ENCODE assay signal across 9 cellular contexts in genomic region chr19:52237771-52238400, GRCh38. TPM values are rescaled to one million over a fixed set of nuclear protein-coding genes. Genes with fewer than 3 reads are reported as not detected.
A peak's percentile ranks its signal among the peaks of the same experiment; 100 is the strongest.
DNase-seq lines count a peak whose midpoint lies in the region; ATAC-seq lines count a peak whose summit lies in the region.
"Had no signal": no experiment of that assay in that cellular context is flagged by ENCODE, and none has a peak within 500 bp of the region (broad histone marks: within the 10 kb centered on the region; RNA-seq: fewer than 3 reads in every experiment).

No MANE protein-coding gene starts in this region.

- H3K27ac ChIP-seq in mesenchymal stem cell (ENCODE audit: low read length, poor library complexity, severe bottlenecking): no peak overlapping the region

- no peak overlapping the region for H2BK15ac ChIP-seq in mesenchymal stem cell (ENCODE audit: low read depth, poor library complexity, severe bottlenecking)

- ATAC-seq in HG02973 (IDR thresholded peaks at IDR 0.05; ENCODE audit: unreplicated experiment): no peak

- H3K18ac ChIP-seq in mesenchymal stem cell (ENCODE audit: low read depth in 1 of 2, low read length in 2 of 2): no peak overlapping the region

- peaks cover 2% of the 10 kb centered on the region for H3K36me3 Mint-ChIP-seq in activated CD4-positive, alpha-beta T cell treated with anti-CD3 and anti-CD28 coated beads, Interleukin-2, amount 10 ng/mL, durations not matched to agents 24 days and 14 days (ENCODE audit: low read depth)

- no peak overlapping the region for H3K4me3 Mint-ChIP-seq in activated CD4-positive, alpha-beta T cell treated with anti-CD3 and anti-CD28 coated beads, Interleukin-2, amount 10 ng/mL, durations not matched to agents 24 days and 14 days
- H3K4me3 Mint-ChIP-seq: stimulated activated naive CD8-positive, alpha-beta T cell treated with anti-CD3 and anti-CD28 coated beads, Interleukin-15, Interleukin-2, amounts not matched to agents 100 ng/mL and 50 ng/mL, for 24 hours had no signal

- H3K9me3 ChIP-seq in mesenchymal stem cell (ENCODE audit: control insufficient read depth, low read length): no peaks in the 10 kb centered on the region

- WGBS in mesenchymal stem cell: 24% methylated on average over 6 of the region's 8 CpGs

- no peaks in the 10 kb centered on the region for H3K9me3 Mint-ChIP-seq in activated CD4-positive, alpha-beta T cell treated with anti-CD3 and anti-CD28 coated beads, Interleukin-2, amount 10 ng/mL, durations not matched to agents 24 days and 14 days
- H3K9me3 Mint-ChIP-seq: stimulated activated naive CD8-positive, alpha-beta T cell treated with anti-CD3 and anti-CD28 coated beads, Interleukin-15, Interleukin-2, amounts not matched to agents 100 ng/mL and 50 ng/mL, for 24 hours had no signal

- no peak overlapping the region for H2AFZ ChIP-seq in mesenchymal stem cell (ENCODE audit: low read depth, low read length)

- intact Hi-C loops in activated CD4-positive, alpha-beta T cell treated with anti-CD3 and anti-CD28 coated beads, Interleukin-2, amount 10 ng/mL, durations not matched to agents 24 days and 14 days (cut with micrococcal nuclease): loop anchor here (1.0 kb wide), 1 partner anchor 99 kb away; the partner anchor contains the start of gene ZNF616

- no peak overlapping the region for H3K23ac ChIP-seq in mesenchymal stem cell (ENCODE audit: low read length in 2 of 2)

- no peaks in the 10 kb centered on the region for H3K79me1 ChIP-seq in mesenchymal stem cell (replicated peaks; ENCODE audit: low read length, poor library complexity, severe bottlenecking)

- no peaks in the 10 kb centered on the region for H3K27me3 Mint-ChIP-seq in activated CD4-positive, alpha-beta T cell treated with anti-CD3 and anti-CD28 coated beads, Interleukin-2, amount 10 ng/mL, durations not matched to agents 24 days and 14 days
- H3K27me3 Mint-ChIP-seq: stimulated activated naive CD8-positive, alpha-beta T cell treated with anti-CD3 and anti-CD28 coated beads, Interleukin-15, Interleukin-2, amounts not matched to agents 100 ng/mL and 50 ng/mL, for 24 hours had no signal

- no peak overlapping the region for H3K4ac ChIP-seq in mesenchymal stem cell (ENCODE audit: low read depth in 1 of 2, low read length in 2 of 2)

- no peaks in the 10 kb centered on the region for H3K27me3 ChIP-seq in mesenchymal stem cell (ENCODE audit: control insufficient read depth in 1 of 2, insufficient read depth in 1 of 2, low read length in 2 of 2)

- no peak overlapping the region for H3K14ac ChIP-seq in mesenchymal stem cell (ENCODE audit: low read length in 2 of 2)

- no peak overlapping the region for H3K27ac Mint-ChIP-seq in activated CD4-positive, alpha-beta T cell treated with anti-CD3 and anti-CD28 coated beads, Interleukin-2, amount 10 ng/mL, durations not matched to agents 24 days and 14 days
- H3K27ac Mint-ChIP-seq: stimulated activated naive CD8-positive, alpha-beta T cell treated with anti-CD3 and anti-CD28 coated beads, Interleukin-15, Interleukin-2, amounts not matched to agents 100 ng/mL and 50 ng/mL, for 24 hours had no signal

- no peak overlapping the region for H3K4me3 ChIP-seq in mesenchymal stem cell (ENCODE audit: insufficient read depth in 1 of 2, low read depth in 1 of 2, low read length in 2 of 2)

- H4K91ac ChIP-seq in mesenchymal stem cell (ENCODE audit: low read length): no peak overlapping the region

- no peak overlapping the region for H2BK120ac ChIP-seq in mesenchymal stem cell (ENCODE audit: low read depth, low read length)

- no peaks in the 10 kb centered on the region for H3K36me3 ChIP-seq in mesenchymal stem cell (ENCODE audit: control insufficient read depth in 1 of 2, insufficient read depth in 2 of 2, low read depth in 1 of 2, low read length in 2 of 2)

- H3K4me1 Mint-ChIP-seq in activated CD4-positive, alpha-beta T cell treated with anti-CD3 and anti-CD28 coated beads, Interleukin-2, amount 10 ng/mL, durations not matched to agents 24 days and 14 days: no peaks in the 10 kb centered on the region

- no peak overlapping the region for H2BK12ac ChIP-seq in mesenchymal stem cell (ENCODE audit: low read length in 2 of 2)

- H2BK5ac ChIP-seq in mesenchymal stem cell (ENCODE audit: low read depth, low read length, poor library complexity, severe bottlenecking): no peak overlapping the region

- no peak overlapping the region for H3K4me2 ChIP-seq in mesenchymal stem cell (ENCODE audit: low read length, poor library complexity, severe bottlenecking)

- H3K4me1 ChIP-seq in mesenchymal stem cell (ENCODE audit: control insufficient read depth, insufficient read depth, low read depth, low read length): no peaks in the 10 kb centered on the region

- peak overlapping the region; percentile 60 for H3K9ac ChIP-seq in mesenchymal stem cell (ENCODE audit: low read length)

- no peak overlapping the region for H2AK5ac ChIP-seq in mesenchymal stem cell (ENCODE audit: low read length, severe bottlenecking)

- H4K8ac ChIP-seq in mesenchymal stem cell (ENCODE audit: low read length): no peak overlapping the region

- peak; percentile 27 for DNase-seq in SIG-M5 treated with dmso at 0.1 percent for 504 hours (lab: John Stamatoyannopoulos, UW; ENCODE audit: unreplicated experiment)
- no peak for DNase-seq in SIG-M5 (lab: John Stamatoyannopoulos, UW)
- peak; percentile 35 for DNase-seq in NCI-H2171 (lab: John Stamatoyannopoulos, UW)
- DNase-seq in activated CD4-positive, alpha-beta T cell treated with anti-CD3 and anti-CD28 coated beads, Interleukin-2, amount 10 ng/mL, durations not matched to agents 24 days and 14 days: peak; percentile 87
- DNase-seq in dermis blood vessel endothelial cell: peak; percentile 78
- peak; percentile 66 for DNase-seq in mesenchymal stem cell
- DNase-seq in stimulated activated CD8-positive, alpha-beta memory T cell treated with anti-CD3 and anti-CD28 coated beads, Interleukin-2, amount 100 ng/mL, for 1 hour (ENCODE audit: low read depth in 2 of 2): peak; percentile 41 to 44

RNA-seq across cellular contexts. Expression of gene ZNF766, which starts 31.5 kb away (rescaled TPM):
- 18.2 and 19.9 TPM in 2 replicates for total RNA-seq in activated CD4-positive, alpha-beta T cell treated with anti-CD3 and anti-CD28 coated beads, Interleukin-2, amount 10 ng/mL, durations not matched to agents 24 days and 14 days
- total RNA-seq in dermis blood vessel endothelial cell: 11.9 and 16.2 TPM in 2 replicates
- 4.2 TPM for polyA plus RNA-seq in mesenchymal stem cell (2013, experiment 1 of 2)
- polyA plus RNA-seq in mesenchymal stem cell (2013, experiment 2 of 2): 5.2 TPM

RNA-seq across cellular contexts. Expression of gene PPP2R1A, which starts 48.0 kb away (rescaled TPM):
- total RNA-seq in activated CD4-positive, alpha-beta T cell treated with anti-CD3 and anti-CD28 coated beads, Interleukin-2, amount 10 ng/mL, durations not matched to agents 24 days and 14 days: 226 and 237 TPM in 2 replicates
- total RNA-seq in dermis blood vessel endothelial cell: 154 and 363 TPM in 2 replicates
- 105 TPM for polyA plus RNA-seq in mesenchymal stem cell (2013, experiment 1 of 2)
- 103 TPM for polyA plus RNA-seq in mesenchymal stem cell (2013, experiment 2 of 2)

RNA-seq across cellular contexts. Expression of gene ZNF480, which starts 59.1 kb away (rescaled TPM):
- 4.2 and 5.0 TPM in 2 replicates for total RNA-seq in activated CD4-positive, alpha-beta T cell treated with anti-CD3 and anti-CD28 coated beads, Interleukin-2, amount 10 ng/mL, durations not matched to agents 24 days and 14 days
- 4.9 and 5.4 TPM in 2 replicates for total RNA-seq in dermis blood vessel endothelial cell
- polyA plus RNA-seq in mesenchymal stem cell (2013, experiment 1 of 2): 6.8 TPM
- 7.3 TPM for polyA plus RNA-seq in mesenchymal stem cell (2013, experiment 2 of 2)
